In the genomic region with DNA sequence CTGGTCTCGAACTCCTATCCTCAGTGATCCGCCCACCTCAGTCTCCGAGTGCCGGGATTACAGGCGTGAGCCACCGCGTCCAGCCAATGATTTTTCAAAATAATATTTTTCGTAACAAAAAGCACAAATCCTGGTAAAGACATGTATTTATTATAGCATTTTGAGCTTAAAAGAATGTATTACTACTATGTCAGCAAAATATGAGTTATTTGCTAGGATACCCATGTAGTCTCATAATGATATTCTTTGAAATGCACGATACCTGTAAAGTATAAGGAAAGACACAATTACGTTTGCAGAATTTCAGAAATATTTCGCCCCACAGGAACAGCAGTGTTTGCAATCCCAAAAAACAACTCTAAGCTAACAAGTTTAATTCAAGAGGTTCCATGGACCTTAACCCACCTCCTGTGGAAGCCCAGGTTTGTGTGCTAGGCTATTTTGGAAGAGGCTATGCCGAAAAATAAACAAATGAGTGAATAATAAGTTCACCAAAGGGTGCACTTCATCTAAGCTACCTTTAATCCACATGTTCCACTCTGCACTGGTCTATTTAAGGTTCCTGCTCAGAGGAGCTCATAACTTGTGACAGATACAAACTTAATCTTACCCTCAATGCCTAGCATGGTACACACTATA, we compare ENCODE assay signal across 24 cellular contexts. TPM values are rescaled to one million over a fixed set of nuclear protein-coding genes. Genes with fewer than 3 reads are reported as not detected.
DNase-seq lines count a peak whose midpoint lies in the region; ATAC-seq and TF ChIP-seq lines count a peak whose summit lies in the region.
"Had no signal": no experiment of that assay in that cellular context is flagged by ENCODE, and none has a peak within 500 bp of the region (broad histone marks: within the 10 kb centered on the region; RNA-seq: fewer than 3 reads in every experiment).

No MANE protein-coding gene starts in this region.

- DNase-seq in NCI-H82 (lab: John Stamatoyannopoulos, UW) (peak; percentile 24), NCI-H82 treated with DMSO at 0.1 percent for 48 hours (lab: John Stamatoyannopoulos, UW; ENCODE audit: unreplicated experiment) (no peak), endothelial cell (ENCODE audit: low spot score) (no peak), neural progenitor cell (ENCODE audit: low spot score) (no peak), MV-4-11 (lab: John Stamatoyannopoulos, UW) (no peak)
- DNase-seq in activated CD4-positive, alpha-beta T cell treated with anti-CD3 and anti-CD28 coated beads for 36 hours, result no peak
- DNase-seq: activated CD4-positive, alpha-beta T cell treated with anti-CD3 and anti-CD28 coated beads for 1 hour; BE2C; brain microvascular endothelial cell; DMS 273 treated with DMSO at 0.1 percent for 48 hours; foreskin keratinocyte; GF-D8; lower lobe of right lung; NCI-H2029; NCI-H446 treated with DMSO at 0.1 percent for 48 hours; NK-92 treated with Interleukin-12 subunit alpha and Interleukin-12 subunit beta, amount 100 ng/mL, for 24 hours; stimulated activated CD4-positive, alpha-beta T cell treated with anti-CD3 and anti-CD28 coated beads, Interleukin-2, amount 100 ng/mL, for 48 hours; T-helper 9 cell had no signal

- peaks cover 41% of the 10 kb centered on the region for H3K4me1 Mint-ChIP-seq in endothelial cell (ENCODE audit: unreplicated experiment)
- H3K4me1 Mint-ChIP-seq in neural progenitor cell, result peaks cover 36% of the 10 kb centered on the region
- H3K4me1 Mint-ChIP-seq in activated CD4-positive, alpha-beta T cell treated with anti-CD3 and anti-CD28 coated beads for 36 hours, result peaks cover 66% of the 10 kb centered on the region

- H3K27ac Mint-ChIP-seq in endothelial cell (ENCODE audit: unreplicated experiment) (peak overlapping the region; percentile 7), neural progenitor cell (peak overlapping the region; percentile 74)
- H3K27ac Mint-ChIP-seq in activated CD4-positive, alpha-beta T cell treated with anti-CD3 and anti-CD28 coated beads for 36 hours, result no peak overlapping the region

- TF ChIP-seq CTCF in endothelial cell (IDR thresholded peaks at IDR 0.05; ENCODE audit: unreplicated experiment) (no peak), neural progenitor cell (IDR thresholded peaks at IDR 0.05) (no peak)

- CTCF ChIA-PET in activated CD4-positive, alpha-beta T cell treated with anti-CD3 and anti-CD28 coated beads for 36 hours (lab: Charles Lee), result interaction anchor here (0.6 to 1.1 kb wide), 3 partner anchors 107 to 186 kb away, joined by 3 to 4 read pairs (median 3); no protein-coding TSS in a partner anchor

- no peak for ATAC-seq in HG03432 (IDR thresholded peaks at IDR 0.05; ENCODE audit: unreplicated experiment)
- no peak for ATAC-seq in activated CD4-positive, alpha-beta T cell treated with anti-CD3 and anti-CD28 coated beads for 36 hours
- ATAC-seq: foreskin keratinocyte, lower lobe of right lung, SK-N-SH treated with all-trans-retinoic acid at 6 μM for 48 hours had no signal

- peaks cover 7% of the 10 kb centered on the region for H3K27me3 Mint-ChIP-seq in endothelial cell (ENCODE audit: unreplicated experiment)
- peaks cover 5% of the 10 kb centered on the region for H3K27me3 Mint-ChIP-seq in neural progenitor cell (ENCODE audit: insufficient read depth, low read depth)
- no peaks in the 10 kb centered on the region for H3K27me3 Mint-ChIP-seq in activated CD4-positive, alpha-beta T cell treated with anti-CD3 and anti-CD28 coated beads for 36 hours

- H3K9ac ChIP-seq in HUES64 (ENCODE audit: low read depth, low read length), result no peak overlapping the region
- H3K9ac ChIP-seq in neural progenitor cell, result no peak overlapping the region
- H3K9ac ChIP-seq: parathyroid adenoma had no signal

- H3K36me3 Mint-ChIP-seq in endothelial cell (ENCODE audit: low read depth, unreplicated experiment), result peaks cover 10% of the 10 kb centered on the region
- peaks cover 19% of the 10 kb centered on the region for H3K36me3 Mint-ChIP-seq in neural progenitor cell
- peaks cover 7% of the 10 kb centered on the region for H3K36me3 Mint-ChIP-seq in activated CD4-positive, alpha-beta T cell treated with anti-CD3 and anti-CD28 coated beads for 36 hours (ENCODE audit: low read depth)

- H3F3A ChIP-seq in neural progenitor cell (ENCODE audit: low read depth), result peaks cover 35% of the 10 kb centered on the region

- POLR2A ChIA-PET in activated CD4-positive, alpha-beta T cell treated with anti-CD3 and anti-CD28 coated beads for 36 hours (lab: Charles Lee), result interaction anchor here (0.5 kb wide), 1 partner anchor 22 kb away, joined by 6 read pairs; no protein-coding TSS in a partner anchor

- H3K9me3 ChIP-seq in HUES64 (ENCODE audit: insufficient read depth, low read depth, low read length) (no peaks in the 10 kb centered on the region), neural progenitor cell (ENCODE audit: low read depth) (no peaks in the 10 kb centered on the region)
- H3K9me3 ChIP-seq: BE2C, lower lobe of right lung had no signal

- H3K4me3 ChIP-seq in HUES64 (ENCODE audit: low read length), result no peak overlapping the region
- peak overlapping the region; percentile 99 for H3K4me3 ChIP-seq in neural progenitor cell
- H3K4me3 ChIP-seq: lower lobe of right lung, skin epidermis had no signal

- H3K4me2 ChIP-seq in neural progenitor cell, result peak overlapping the region; percentile 94

- H3K9me3 Mint-ChIP-seq in endothelial cell (ENCODE audit: unreplicated experiment) (no peaks in the 10 kb centered on the region), neural progenitor cell (peaks cover 10% of the 10 kb centered on the region)
- H3K9me3 Mint-ChIP-seq in activated CD4-positive, alpha-beta T cell treated with anti-CD3 and anti-CD28 coated beads for 36 hours (ENCODE audit: low read depth), result no peaks in the 10 kb centered on the region

- H3K36me3 ChIP-seq in HUES64 (ENCODE audit: insufficient read depth, low read length) (no peaks in the 10 kb centered on the region), neural progenitor cell (no peaks in the 10 kb centered on the region)
- H3K36me3 ChIP-seq: brain microvascular endothelial cell, lower lobe of right lung had no signal

- no peaks in the 10 kb centered on the region for H3K27me3 ChIP-seq in HUES64 (ENCODE audit: insufficient read depth, low read length)
- H3K27me3 ChIP-seq in neural progenitor cell, result no peaks in the 10 kb centered on the region
- H3K27me3 ChIP-seq: BE2C, brain microvascular endothelial cell, foreskin keratinocyte had no signal

- intact Hi-C loops in activated CD4-positive, alpha-beta T cell treated with anti-CD3 and anti-CD28 coated beads for 36 hours (cut with DNase I, micrococcal nuclease), result loop anchor here in 1 of 2 experiments (5.0 to 10.0 kb wide), 3 partner anchors 33 to 430 kb away; partner anchors contain the start of gene SLAIN2

- peaks cover 90% of the 10 kb centered on the region for H4K20me1 ChIP-seq in neural progenitor cell (ENCODE audit: low read depth)

- peaks cover 37% of the 10 kb centered on the region for H3K4me1 ChIP-seq in HUES64 (ENCODE audit: insufficient read depth, low read length)
- H3K4me1 ChIP-seq in neural progenitor cell, result peaks cover 37% of the 10 kb centered on the region
- H3K4me1 ChIP-seq: BE2C had no signal

- 93% methylated on average over 11 of the region's 12 CpGs for WGBS in HUES64

- H3K27ac ChIP-seq in HUES64 (ENCODE audit: low read depth, low read length) (peak overlapping the region; percentile 21; the same call in 1 of the 2 replicates), neural progenitor cell (peak overlapping the region; percentile 92)
- H3K27ac ChIP-seq: 22Rv1, brain microvascular endothelial cell, foreskin keratinocyte, lower lobe of right lung, parathyroid adenoma had no signal

- no peak overlapping the region for H3K4me3 Mint-ChIP-seq in endothelial cell (ENCODE audit: unreplicated experiment)
- no peak overlapping the region for H3K4me3 Mint-ChIP-seq in neural progenitor cell
- H3K4me3 Mint-ChIP-seq in activated CD4-positive, alpha-beta T cell treated with anti-CD3 and anti-CD28 coated beads for 36 hours, result no peak overlapping the region

- no peak overlapping the region for H2AFZ ChIP-seq in neural progenitor cell (replicated peaks)
- H2AFZ ChIP-seq: parathyroid adenoma had no signal

- H3K79me2 ChIP-seq in neural progenitor cell (ENCODE audit: low read depth), result peaks cover 96% of the 10 kb centered on the region

RNA-seq across cellular contexts. Expression of gene FRYL, which starts 5.2 kb away (rescaled TPM):
- 14.5 TPM for polyA plus RNA-seq in HUES64 (2013, experiment 1 of 2)
- polyA plus RNA-seq in HUES64 (2013, experiment 2 of 2), result 15.7 TPM
- total RNA-seq in endothelial cell (ENCODE audit: unreplicated experiment) (93.3 TPM), neural progenitor cell (ENCODE audit: low replicate concordance) (62.8 and 70.5 TPM in 2 replicates)
- 10 to 100 TPM; 67.9 to 69.8 TPM for total RNA-seq in activated CD4-positive, alpha-beta T cell treated with anti-CD3 and anti-CD28 coated beads for 36 hours

RNA-seq across cellular contexts. Expression of gene OCIAD1, which starts 56.0 kb away (rescaled TPM):
- polyA plus RNA-seq in HUES64 (2013, experiment 1 of 2), result 119 TPM
- 126 TPM for polyA plus RNA-seq in HUES64 (2013, experiment 2 of 2)
- total RNA-seq in endothelial cell (ENCODE audit: unreplicated experiment) (121 TPM), neural progenitor cell (ENCODE audit: low replicate concordance) (162 and 260 TPM in 2 replicates)
- 100 to 1,000 TPM; 113 to 162 TPM for total RNA-seq in activated CD4-positive, alpha-beta T cell treated with anti-CD3 and anti-CD28 coated beads for 36 hours
